ENCODE assay signal across 1 cellular context in genomic region chr6:143807103-143807425, GRCh38.
TF ChIP-seq lines count a peak whose summit lies in the region.

No MANE protein-coding gene starts in this region.

TF ChIP-seq in K562, 482 proteins besides CTCF, POLR2A, EP300 and RAD21 (continued from another document):
- no peak for TF ChIP-seq ZNF785 (CRISPR knock-in tag; IDR thresholded peaks at IDR 0.05)
- TF ChIP-seq NCOA4 (IDR thresholded peaks at IDR 0.05; ENCODE audit: partially characterized antibody), result no peak
- TF ChIP-seq RBFOX2 (IDR thresholded peaks at IDR 0.05; ENCODE audit: low read depth, low read length), result 0 out of 2 replicates have a peak, but pooled peaks have one; percentile 27
- TF ChIP-seq, protein P1, sequence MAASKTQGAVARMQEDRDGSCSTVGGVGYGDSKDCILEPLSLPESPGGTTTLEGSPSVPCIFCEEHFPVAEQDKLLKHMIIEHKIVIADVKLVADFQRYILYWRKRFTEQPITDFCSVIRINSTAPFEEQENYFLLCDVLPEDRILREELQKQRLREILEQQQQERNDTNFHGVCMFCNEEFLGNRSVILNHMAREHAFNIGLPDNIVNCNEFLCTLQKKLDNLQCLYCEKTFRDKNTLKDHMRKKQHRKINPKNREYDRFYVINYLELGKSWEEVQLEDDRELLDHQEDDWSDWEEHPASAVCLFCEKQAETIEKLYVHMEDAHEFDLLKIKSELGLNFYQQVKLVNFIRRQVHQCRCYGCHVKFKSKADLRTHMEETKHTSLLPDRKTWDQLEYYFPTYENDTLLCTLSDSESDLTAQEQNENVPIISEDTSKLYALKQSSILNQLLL (CRISPR knock-in tag; IDR thresholded peaks at IDR 0.05; ENCODE audit: borderline replicate concordance), result no peak
- no peak for TF ChIP-seq ZNF224 (CRISPR knock-in tag; IDR thresholded peaks at IDR 0.05)
- peak; percentile 21; the same call in 1 of the 2 replicates for TF ChIP-seq MAFF (IDR thresholded peaks at IDR 0.05; ENCODE audit: low read length)
- TF ChIP-seq HDAC1 (IDR thresholded peaks at IDR 0.05), result no peak
- no peak for TF ChIP-seq NR2C2 (CRISPR knock-in tag; IDR thresholded peaks at IDR 0.05)
- no peak for TF ChIP-seq NR2C2 (tag; IDR thresholded peaks at IDR 0.05)
- TF ChIP-seq DPF2 (IDR thresholded peaks at IDR 0.05), result no peak
- peak; percentile 71 for TF ChIP-seq C11orf30 (IDR thresholded peaks at IDR 0.05; ENCODE audit: low read depth)
